ENCODE assay signal across 18 cellular contexts in genomic region chr3:60386311-60386710, GRCh38.
"Had no signal": no experiment of that assay in that cellular context is flagged by ENCODE, and none has a peak within 500 bp of the region (broad histone marks: within the 10 kb centered on the region; RNA-seq: fewer than 3 reads in every experiment).

No MANE protein-coding gene starts in this region.

- ATAC-seq: gastroesophageal sphincter; heart left ventricle; left colon; stimulated activated memory B cell treated with anti-CD40 and anti-IgM and Interleukin-4, amounts not matched to agents 10 μg/mL and 1 μg/mL and 100 μg/mL, for 72 hours; WTC11 had no signal

- DNase-seq: activated naive CD4-positive, alpha-beta T cell treated with anti-CD3 and anti-CD28 coated beads for 36 hours; activated naive CD8-positive, alpha-beta T cell treated with anti-CD3 and anti-CD28 coated beads, Interleukin-2, amount 10 ng/mL, durations not matched to agents 7 days and 5 days; activated T-cell treated with anti-CD3 and anti-CD28 coated beads, Interleukin-2, amount 50 U/mL, for 1 hour; amniotic stem cell; cerebellar nuclear complex; endodermal cell; heart left ventricle; left colon; occipital lobe; posterior cingulate gyrus; retina; sigmoid colon; stimulated activated CD4-positive, alpha-beta T cell treated with anti-CD3 and anti-CD28 coated beads, Interleukin-15, amount 100 ng/mL, for 24 hours; stomach; T-helper 9 cell had no signal
